ENCODE assay signal across 9 cellular contexts in genomic region chr7:137882261-137882668, GRCh38. TPM values are rescaled to one million over a fixed set of nuclear protein-coding genes. Genes with fewer than 3 reads are reported as not detected.
DNase-seq lines count a peak whose midpoint lies in the region; ATAC-seq and TF ChIP-seq lines count a peak whose summit lies in the region.
"Had no signal": no experiment of that assay in that cellular context is flagged by ENCODE, and none has a peak within 500 bp of the region (broad histone marks: within the 10 kb centered on the region; RNA-seq: fewer than 3 reads in every experiment).

No MANE protein-coding gene starts in this region.

- WGBS in hepatocyte (ENCODE audit: low lambda C conversion rate, missing lambda C conversion rate), result 85% methylated on average over 5 of the region's 5 CpGs
- WGBS in stomach, 5 donors, result 68 to 85% (median 81%) methylated on average over 5 of the region's 5 CpGs

- H2AFZ ChIP-seq in hepatocyte, result no peak overlapping the region

- H3K4me1 ChIP-seq in hepatocyte (ENCODE audit: insufficient read depth) (no peaks in the 10 kb centered on the region), stomach (peaks cover 0 to 37% (median 24%) of the 10 kb centered on the region in 4 donors)

- ATAC-seq in GM19468 (IDR thresholded peaks at IDR 0.05; ENCODE audit: extremely low read depth, unreplicated experiment), result peak; percentile 76
- ATAC-seq in HG03442 (IDR thresholded peaks at IDR 0.05; ENCODE audit: unreplicated experiment), result peak; percentile 99

- peak overlapping the region; percentile 61 for H3K27ac Mint-ChIP-seq in activated naive CD8-positive, alpha-beta T cell treated with anti-CD3 and anti-CD28 coated beads for 36 hours

- no peak overlapping the region for H3K4me3 Mint-ChIP-seq in activated naive CD8-positive, alpha-beta T cell treated with anti-CD3 and anti-CD28 coated beads for 36 hours

- DNase-seq in ELR (ENCODE audit: low read depth), result peak; percentile 99
- DNase-seq in activated naive CD8-positive, alpha-beta T cell treated with anti-CD3 and anti-CD28 coated beads for 36 hours, result peak; percentile 21
- peak; percentile 99 for DNase-seq in non-pigmented ciliary epithelial cell (ENCODE audit: low read depth)
- DNase-seq in hepatocyte (ENCODE audit: low spot score), result no peak
- DNase-seq in stomach, result no peak
- no peak for DNase-seq in NCI-H510A (lab: John Stamatoyannopoulos, UW)

- H3K36me3 Mint-ChIP-seq in activated naive CD8-positive, alpha-beta T cell treated with anti-CD3 and anti-CD28 coated beads for 36 hours, result peaks cover 37% of the 10 kb centered on the region

- intact Hi-C loops in stomach (cut with DNase I; ENCODE audit: low total_unique reads), result no loop called here

- H3K27me3 Mint-ChIP-seq in activated naive CD8-positive, alpha-beta T cell treated with anti-CD3 and anti-CD28 coated beads for 36 hours, result no peaks in the 10 kb centered on the region

- no peak overlapping the region for H3K4me3 ChIP-seq in hepatocyte
- H3K4me3 ChIP-seq in stomach, result no peak overlapping the region
- H3K4me3 ChIP-seq: upper lobe of left lung had no signal

- H3K79me2 ChIP-seq in hepatocyte, result no peaks in the 10 kb centered on the region

- H3K9me3 ChIP-seq in hepatocyte (ENCODE audit: low read depth), result no peaks in the 10 kb centered on the region
- H3K9me3 ChIP-seq in stomach, result peaks cover 0 to 11% (median 3%) of the 10 kb centered on the region in 4 donors

- no peak for TF ChIP-seq POLR2A in stomach (IDR thresholded peaks at IDR 0.05)

- no peak overlapping the region for H3K4me2 ChIP-seq in hepatocyte

- H4K20me1 ChIP-seq in hepatocyte (ENCODE audit: insufficient read depth, poor library complexity, severe bottlenecking), result no peaks in the 10 kb centered on the region

- H3K9me3 Mint-ChIP-seq in activated naive CD8-positive, alpha-beta T cell treated with anti-CD3 and anti-CD28 coated beads for 36 hours, result no peaks in the 10 kb centered on the region

- TF ChIP-seq EP300 in stomach (IDR thresholded peaks at IDR 0.05), result no peak

- no peaks in the 10 kb centered on the region for H3K9me2 ChIP-seq in hepatocyte (replicated peaks; ENCODE audit: insufficient read depth)

- peaks cover 8% of the 10 kb centered on the region for H3K4me1 Mint-ChIP-seq in activated naive CD8-positive, alpha-beta T cell treated with anti-CD3 and anti-CD28 coated beads for 36 hours

- H3K27me3 ChIP-seq in hepatocyte, result no peaks in the 10 kb centered on the region
- no peaks in the 10 kb centered on the region for H3K27me3 ChIP-seq in stomach
- H3K27me3 ChIP-seq: upper lobe of left lung had no signal

- no peak overlapping the region for H3K27ac ChIP-seq in hepatocyte
- peak overlapping the region in 1 of 5 donors; percentile 11 for H3K27ac ChIP-seq in stomach
- H3K27ac ChIP-seq: upper lobe of left lung had no signal

- TF ChIP-seq CTCF in hepatocyte (IDR thresholded peaks at IDR 0.05; ENCODE audit: poor library complexity) (no peak), stomach (IDR thresholded peaks at IDR 0.05) (no peak)

- H3K36me3 ChIP-seq in hepatocyte (replicated peaks; ENCODE audit: insufficient read depth, low read depth) (no peaks in the 10 kb centered on the region), stomach (peaks cover 65 to 98% (median 91%) of the 10 kb centered on the region in 4 donors)

RNA-seq across cellular contexts. Expression of gene DGKI, which starts 35.5 kb away (rescaled TPM):
- 1 to 10 TPM; 1.8 to 2.2 TPM for total RNA-seq in activated naive CD8-positive, alpha-beta T cell treated with anti-CD3 and anti-CD28 coated beads for 36 hours
- 1.8 and 2.7 TPM in 2 replicates for total RNA-seq in hepatocyte
- 0.47 and 2.4 TPM in 2 replicates for polyA plus RNA-seq in hepatocyte
- 1 to 10 TPM in 1 of 5 donors, under 1 TPM in 2, not detected in 2; under 0.01 to 5.1 (median 0.29) TPM for total RNA-seq in stomach
- polyA plus RNA-seq in stomach, result under 1 TPM in 2 of 3 donors, not detected in 1; 0.19 to 0.20 TPM

Comparison
In these comparisons a context has a peak if more than half of its experiments do, and no peak if none do; other contexts are left out.
1. DNase-seq: peak in ELR (single experiment), activated naive CD8-positive, alpha-beta T cell treated with anti-CD3 and anti-CD28 coated beads for 36 hours (single experiment) and non-pigmented ciliary epithelial cell (single experiment); none in hepatocyte (single experiment), stomach (single experiment) and NCI-H510A (single experiment).